In genomic region chr3:15099364-15100098, GRCh38 we compare ENCODE assay signal across 1 cellular context.
TF ChIP-seq lines count a peak whose summit lies in the region.

No MANE protein-coding gene starts in this region.

TF ChIP-seq in H1, 55 proteins besides CTCF, POLR2A, EP300 and RAD21 (continued from another document):
- TF ChIP-seq EGR1 (IDR thresholded peaks at IDR 0.05; ENCODE audit: borderline replicate concordance, low read depth, low read length), result no peak
- no peak for TF ChIP-seq HDAC2 (IDR thresholded peaks at IDR 0.05; ENCODE audit: borderline replicate concordance in 1 of 2, low read depth in 2 of 2, low read length in 2 of 2)
- TF ChIP-seq MAX (IDR thresholded peaks at IDR 0.05), result no peak
- no peak for TF ChIP-seq CREB1 (IDR thresholded peaks at IDR 0.05)
- no peak for TF ChIP-seq NRF1 (IDR thresholded peaks at IDR 0.05; ENCODE audit: low read depth, low read length)
- peak; percentile 13; the same call in 1 of the 2 replicates for TF ChIP-seq RBBP5 (IDR thresholded peaks at IDR 0.05; ENCODE audit: borderline replicate concordance, low read depth, low read length)
- no peak for TF ChIP-seq RXRA (IDR thresholded peaks at IDR 0.05; ENCODE audit: insufficient read depth, low read depth, low read length)
- TF ChIP-seq USF2 (IDR thresholded peaks at IDR 0.05; ENCODE audit: low read length), result no peak
- no peak for TF ChIP-seq TCF12 (IDR thresholded peaks at IDR 0.05; ENCODE audit: low read depth, low read length)
- TF ChIP-seq CBX8 (IDR thresholded peaks at IDR 0.05; ENCODE audit: borderline replicate concordance, low read depth, low read length), result no peak
- no peak for TF ChIP-seq CTBP2 (IDR thresholded peaks at IDR 0.05; ENCODE audit: borderline replicate concordance, insufficient read depth, insufficient read length, low read length)
- TF ChIP-seq PHF8 (conservative IDR thresholded peaks at IDR 0.05; ENCODE audit: low read depth, low read length), result peak; percentile 83
- no peak for TF ChIP-seq BCL11A (IDR thresholded peaks at IDR 0.05; ENCODE audit: low read depth in 2 of 2, low read length in 2 of 2)
- peak; percentile 12 for TF ChIP-seq TAF7 (optimal IDR thresholded peaks at IDR 0.05; ENCODE audit: borderline replicate concordance, low read depth, low read length)
- TF ChIP-seq SIRT6 (IDR thresholded peaks at IDR 0.05; ENCODE audit: low read length), result no peak
